Comparison of ENCODE assay signal across 8 cellular contexts in the genomic region with DNA sequence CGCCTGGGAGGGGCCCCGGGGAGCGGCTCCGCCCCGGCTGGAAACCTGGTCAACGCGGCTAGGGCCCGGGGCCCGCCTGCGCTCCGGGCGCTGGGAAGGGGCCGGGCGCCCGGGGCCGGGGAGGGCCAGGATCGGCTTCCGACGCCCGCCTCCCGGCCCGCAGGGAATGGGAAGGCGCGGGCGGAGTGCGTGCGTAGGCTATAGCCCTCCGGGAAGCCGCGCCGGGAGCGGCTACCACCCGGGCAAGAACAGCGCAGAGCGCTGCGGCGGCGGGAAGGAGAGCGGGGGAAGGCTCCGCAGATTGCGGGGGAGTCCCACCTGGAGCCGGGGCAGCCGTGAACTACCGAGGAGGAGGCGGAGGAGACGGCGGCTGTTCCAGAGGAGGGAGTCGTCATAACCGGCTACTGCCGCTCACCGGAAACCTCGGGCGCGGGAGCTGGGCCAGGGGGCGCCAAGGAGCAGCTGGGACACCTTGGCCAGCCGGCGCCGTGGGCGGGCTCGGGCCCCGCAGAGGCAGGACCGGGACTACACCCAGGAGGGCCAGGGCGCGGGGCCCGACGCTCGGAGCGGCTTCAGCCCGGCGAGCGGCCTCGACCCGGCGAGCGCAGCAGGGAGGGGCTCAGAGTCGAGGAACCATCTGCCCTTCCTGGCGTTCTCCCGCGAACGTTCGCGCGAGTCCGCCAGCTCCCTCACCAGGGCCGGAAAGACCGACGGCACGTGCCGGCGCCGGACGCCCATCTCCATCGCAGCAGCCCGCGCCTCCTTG. TPM values are rescaled to one million over a fixed set of nuclear protein-coding genes. Genes with fewer than 3 reads are reported as not detected.
A peak's percentile ranks its signal among the peaks of the same experiment; 100 is the strongest.
DNase-seq lines count a peak whose midpoint lies in the region; ATAC-seq and TF ChIP-seq lines count a peak whose summit lies in the region.

A gene (minus strand): TSS at position 429 of the 766 bp plus-strand sequence. CDS start 3,838 bp downstream, outside the sequence.

- CTCF ChIA-PET in activated naive CD4-positive, alpha-beta T cell treated with anti-CD3 and anti-CD28 coated beads for 36 hours (lab: Charles Lee): interaction anchor here (0.7 to 1.2 kb wide), 4 partner anchors 14 to 427 kb away, joined by 3 read pairs; no protein-coding TSS in a partner anchor

- peaks cover 0 to 12% of the 10 kb centered on the region in 2 donors for H3K36me3 ChIP-seq in gastroesophageal sphincter
- H3K36me3 ChIP-seq in testis (ENCODE audit: low read depth, missing control alignments): no peaks in the 10 kb centered on the region

- peak in 3 of 4 experiments; percentile 70 to 73 (median 72) for TF ChIP-seq CTCF in gastroesophageal sphincter (IDR thresholded peaks at IDR 0.05)
- TF ChIP-seq CTCF in omental fat pad (IDR thresholded peaks at IDR 0.05): peak in 1 of 3 donors; percentile 31
- peak in 2 of 3 experiments; percentile 47 to 49 for TF ChIP-seq CTCF in testis (IDR thresholded peaks at IDR 0.05)

- H3K4me3 ChIP-seq in gastroesophageal sphincter (peak within 1 kb of the TSS; percentile 58 to 87), testis (peak within 1 kb of the TSS; percentile 81 to 82)

- H3K27me3 Mint-ChIP-seq in activated naive CD4-positive, alpha-beta T cell treated with anti-CD3 and anti-CD28 coated beads for 36 hours (ENCODE audit: low read depth): no peaks in the 10 kb centered on the region

- H3K4me1 ChIP-seq in gastroesophageal sphincter (peaks cover 6 to 61% (median 23%) of the 10 kb centered on the region in 3 donors), testis (peaks cover 10% of the 10 kb centered on the region)

- ATAC-seq in GM21717 (IDR thresholded peaks at IDR 0.05; ENCODE audit: unreplicated experiment) (peak; percentile 87), gastroesophageal sphincter (peak; percentile 90), omental fat pad (ENCODE audit: low FRiP score) (peak; percentile 91)

- H3K4me1 Mint-ChIP-seq in activated naive CD4-positive, alpha-beta T cell treated with anti-CD3 and anti-CD28 coated beads for 36 hours (ENCODE audit: low read depth): peaks cover 15% of the 10 kb centered on the region

- DNase-seq in ELR (ENCODE audit: low read depth): peak; percentile 88
- peak; percentile 89 for DNase-seq in KBM-7
- peak; percentile 84 for DNase-seq in SK-N-DZ (ENCODE audit: low spot score)
- peak; percentile 88 for DNase-seq in activated naive CD4-positive, alpha-beta T cell treated with anti-CD3 and anti-CD28 coated beads for 36 hours
- DNase-seq in omental fat pad (ENCODE audit: low spot score): peak; percentile 70
- peak; percentile 91 for DNase-seq in testis

- peaks cover 7% of the 10 kb centered on the region for H3K36me3 Mint-ChIP-seq in activated naive CD4-positive, alpha-beta T cell treated with anti-CD3 and anti-CD28 coated beads for 36 hours (ENCODE audit: low read depth)

- 0% methylated on average over 5 of the region's 95 CpGs; no CpG with 5 or more reads in 1 of the 2 donors for WGBS in gastroesophageal sphincter (ENCODE audit: low coverage in 1 of 2), 2 donors
- 1% methylated on average over 34 to 51 of the region's 95 CpGs for WGBS in testis, 2 donors

- peak within 1 kb of the TSS; percentile 78 for H3K4me3 Mint-ChIP-seq in activated naive CD4-positive, alpha-beta T cell treated with anti-CD3 and anti-CD28 coated beads for 36 hours

- intact Hi-C loops in activated naive CD4-positive, alpha-beta T cell treated with anti-CD3 and anti-CD28 coated beads for 36 hours (cut with micrococcal nuclease): loop anchor here (1.0 to 10.0 kb wide), 7 partner anchors 19 to 1996 kb away; a partner anchor contains a TSS
- intact Hi-C loops in testis (cut with DNase I; ENCODE audit: low total_unique reads): no loop called here

- H3K27ac ChIP-seq in gastroesophageal sphincter (peak within 1 kb of the TSS; percentile 92 to 100 (median 96)), testis (peak within 1 kb of the TSS; percentile 88 to 96)

- peak within 1 kb of the TSS; percentile 73 for H3K27ac Mint-ChIP-seq in activated naive CD4-positive, alpha-beta T cell treated with anti-CD3 and anti-CD28 coated beads for 36 hours

- H3K27me3 ChIP-seq in gastroesophageal sphincter (no peaks in the 10 kb centered on the region), testis (no peaks in the 10 kb centered on the region)

- in situ Hi-C loops in KBM-7 (cut with MboI; ENCODE audit: low pct_unique_long_range_greater_than_20kb, low sequenced_read_pairs): no loop called here

- no peak for TF ChIP-seq EP300 in gastroesophageal sphincter (IDR thresholded peaks at IDR 0.05)

- TF ChIP-seq POLR2A in gastroesophageal sphincter (IDR thresholded peaks at IDR 0.05) (peak; percentile 72 to 86), testis (IDR thresholded peaks at IDR 0.05) (peak; percentile 12)

- H3K9me3 ChIP-seq in gastroesophageal sphincter (no peaks in the 10 kb centered on the region), testis (no peaks in the 10 kb centered on the region)

- H3K9me3 Mint-ChIP-seq in activated naive CD4-positive, alpha-beta T cell treated with anti-CD3 and anti-CD28 coated beads for 36 hours: no peaks in the 10 kb centered on the region

RNA-seq across cellular contexts. Expression of the gene that starts here (rescaled TPM):
- 5.8 and 11.1 TPM in 2 replicates for polyA plus RNA-seq in SK-N-DZ (2014; cell fraction: cytosol; rRNA removed)
- 7.2 and 14.8 TPM in 2 replicates for polyA plus RNA-seq in SK-N-DZ (2014; cell fraction: nucleus; rRNA removed)
- 1 to 10 TPM; 4.8 TPM for total RNA-seq in activated naive CD4-positive, alpha-beta T cell treated with anti-CD3 and anti-CD28 coated beads for 36 hours
- 100 to 1,000 TPM in 1 of 4 donors, 10 to 100 TPM in 3; 75.0 to 135 (median 94.3) TPM for total RNA-seq in gastroesophageal sphincter
- total RNA-seq in omental fat pad: 10 to 100 TPM; 26.1 to 47.9 (median 37.6) TPM
- 10 to 100 TPM; 15.0 to 22.7 TPM for total RNA-seq in testis
- polyA plus RNA-seq in testis (ENCODE audit: insufficient read depth, low read depth, low replicate concordance): 16.6 TPM

Comparison
In these comparisons a context has a peak if more than half of its experiments do, and no peak if none do; other contexts are left out.
1. Peak in every context shown above with its lines: DNase-seq, ATAC-seq, H3K4me3 ChIP-seq and H3K27ac ChIP-seq.